ENCODE assay signal across 12 cellular contexts in the genomic region with DNA sequence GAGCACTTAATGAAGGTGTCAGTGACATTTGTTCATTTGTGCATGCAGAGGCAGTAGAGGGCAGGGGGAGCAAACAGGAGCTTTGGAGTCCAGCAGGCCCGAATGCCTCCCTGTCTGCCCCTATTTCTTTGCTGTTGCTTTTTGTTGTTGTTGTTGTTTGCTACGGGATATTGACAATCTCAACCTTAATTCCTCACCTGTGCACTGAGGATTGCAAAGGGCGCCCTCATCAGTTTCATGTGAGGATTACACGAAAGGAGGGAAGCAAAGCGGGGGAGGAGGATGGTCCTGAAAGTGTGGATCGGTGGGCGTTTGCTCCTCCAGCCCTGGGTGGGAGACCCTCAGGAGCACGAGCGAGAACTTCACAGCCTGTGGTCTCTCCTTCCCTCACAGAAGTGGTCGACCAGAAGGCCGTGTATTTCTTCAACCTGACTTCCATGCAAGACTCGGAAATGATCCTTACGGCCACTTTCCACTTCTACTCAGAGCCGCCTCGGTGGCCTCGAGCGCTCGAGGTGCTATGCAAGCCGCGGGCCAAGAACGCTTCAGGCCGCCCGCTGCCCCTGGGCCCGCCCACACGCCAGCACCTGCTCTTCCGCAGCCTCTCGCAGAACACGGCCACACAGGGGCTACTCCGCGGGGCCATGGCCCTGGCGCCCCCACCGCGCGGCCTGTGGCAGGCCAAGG. TPM values are rescaled to one million over a fixed set of nuclear protein-coding genes. Genes with fewer than 3 reads are reported as not detected.
DNase-seq lines count a peak whose midpoint lies in the region; ATAC-seq and TF ChIP-seq lines count a peak whose summit lies in the region.
"Had no signal": no experiment of that assay in that cellular context is flagged by ENCODE, and none has a peak within 500 bp of the region (broad histone marks: within the 10 kb centered on the region; RNA-seq: fewer than 3 reads in every experiment).

No MANE protein-coding gene starts in this region.

- H3K79me1 ChIP-seq in mesendoderm (ENCODE audit: low read length), result no peaks in the 10 kb centered on the region

- H3K4me1 Mint-ChIP-seq in CD4-positive, alpha-beta memory T cell, result peaks cover 21 to 51% (median 35%) of the 10 kb centered on the region in 4 donors
- peaks cover 19% of the 10 kb centered on the region for H3K4me1 Mint-ChIP-seq in T-helper 2 cell treated with Interferon-gamma antibody and Interleukin-4, amounts not matched to agents 5 μg/mL and 100 μg/mL, for 36 hours (ENCODE audit: low read depth)

- H4K5ac ChIP-seq in mesendoderm (ENCODE audit: low read length), result no peak overlapping the region

- H3K4me3 Mint-ChIP-seq in CD4-positive, alpha-beta memory T cell, result peak overlapping the region in 1 of 8 donors; percentile 23
- no peak overlapping the region for H3K4me3 Mint-ChIP-seq in T-helper 2 cell treated with Interferon-gamma antibody and Interleukin-4, amounts not matched to agents 5 μg/mL and 100 μg/mL, for 36 hours

- intact Hi-C loops in CD4-positive, alpha-beta memory T cell (cut with micrococcal nuclease), result loop anchor here (2.0 kb wide), 1 partner anchor 49 kb away; no protein-coding TSS in a partner anchor
- intact Hi-C loops in ascending aorta (cut with DNase I), result no loop called here

- no peak for TF ChIP-seq EP300 in upper lobe of left lung (IDR thresholded peaks at IDR 0.05)

- H3K27ac Mint-ChIP-seq in CD4-positive, alpha-beta memory T cell, result peak overlapping the region in 4 of 7 donors; percentile 2 to 66 (median 30)
- H3K27ac Mint-ChIP-seq in T-helper 2 cell treated with Interferon-gamma antibody and Interleukin-4, amounts not matched to agents 5 μg/mL and 100 μg/mL, for 36 hours, result no peak overlapping the region

- TF ChIP-seq POLR2A in upper lobe of left lung (IDR thresholded peaks at IDR 0.05), result no peak

- no peaks in the 10 kb centered on the region for H3F3A ChIP-seq in GM23248 (ENCODE audit: insufficient read depth)

- H3K9ac ChIP-seq in GM23248 (no peak overlapping the region), mesendoderm (ENCODE audit: low read length) (no peak overlapping the region)
- H3K9ac ChIP-seq: parathyroid adenoma had no signal

- H3K36me3 Mint-ChIP-seq in CD4-positive, alpha-beta memory T cell, result no peaks in the 10 kb centered on the region
- H3K36me3 Mint-ChIP-seq in T-helper 2 cell treated with Interferon-gamma antibody and Interleukin-4, amounts not matched to agents 5 μg/mL and 100 μg/mL, for 36 hours (ENCODE audit: low read depth), result no peaks in the 10 kb centered on the region

- DNase-seq in CD4-positive, alpha-beta memory T cell, result no peak
- DNase-seq in GM23248 (peak; percentile 29), ascending aorta (ENCODE audit: low spot score in 2 of 2) (no peak), mesendoderm (peak; percentile 37), upper lobe of left lung (no peak), NCI-H345 treated with DMSO at 0.1 percent for 48 hours (lab: John Stamatoyannopoulos, UW; ENCODE audit: unreplicated experiment) (no peak)
- DNase-seq in T-helper 2 cell treated with Interferon-gamma antibody and Interleukin-4, amounts not matched to agents 5 μg/mL and 100 μg/mL, for 36 hours (ENCODE audit: low spot score), result no peak
- DNase-seq: amniotic stem cell, GOT3, hypothalamus, NCI-H526 treated with DMSO at 0.1 percent for 48 hours had no signal

- in situ Hi-C loops in GM23248 (cut with MboI), result loop anchor here (10.0 kb wide), 1 partner anchor 255 kb away; no protein-coding TSS in a partner anchor

- no peaks in the 10 kb centered on the region for H3K9me3 Mint-ChIP-seq in CD4-positive, alpha-beta memory T cell
- H3K9me3 Mint-ChIP-seq in T-helper 2 cell treated with Interferon-gamma antibody and Interleukin-4, amounts not matched to agents 5 μg/mL and 100 μg/mL, for 36 hours, result no peaks in the 10 kb centered on the region

- TF ChIP-seq CTCF in ascending aorta (IDR thresholded peaks at IDR 0.05), result peak in 2 of 3 experiments; percentile 13 to 32
- TF ChIP-seq CTCF in upper lobe of left lung (IDR thresholded peaks at IDR 0.05), result peak in 2 of 6 experiments; percentile 17 to 26

- no peaks in the 10 kb centered on the region for H4K20me1 ChIP-seq in GM23248 (ENCODE audit: insufficient read depth)

- CTCF ChIA-PET in CD4-positive, alpha-beta memory T cell (lab: Charles Lee; ENCODE audit: partially characterized antibody), result interaction anchor here (7.7 kb wide), 1 partner anchor 263 kb away, joined by 244 read pairs; no protein-coding TSS in a partner anchor

- H3K4me3 ChIP-seq in CD4-positive, alpha-beta memory T cell (ENCODE audit: low read length in 2 of 2), result no peak overlapping the region
- no peak overlapping the region for H3K4me3 ChIP-seq in GM23248
- H3K4me3 ChIP-seq in ascending aorta, result no peak overlapping the region
- H3K4me3 ChIP-seq in mesendoderm (ENCODE audit: low read length), result no peak overlapping the region
- H3K4me3 ChIP-seq in upper lobe of left lung, result no peak overlapping the region

- H3K56ac ChIP-seq in mesendoderm (ENCODE audit: low read length), result no peak overlapping the region

- no peak overlapping the region for H3K18ac ChIP-seq in mesendoderm (ENCODE audit: low read length)

- H3K4me2 ChIP-seq in GM23248 (ENCODE audit: unreplicated experiment) (no peak overlapping the region), mesendoderm (ENCODE audit: low read length) (no peak overlapping the region)

- H3K79me2 ChIP-seq in GM23248 (ENCODE audit: insufficient read depth) (no peaks in the 10 kb centered on the region), mesendoderm (ENCODE audit: control insufficient read depth, insufficient read depth, low read length) (no peaks in the 10 kb centered on the region)
- H3K79me2 ChIP-seq: parathyroid adenoma had no signal

- H3K9me3 ChIP-seq in CD4-positive, alpha-beta memory T cell (ENCODE audit: control insufficient read depth in 1 of 2, low read length in 2 of 2), result no peaks in the 10 kb centered on the region
- no peaks in the 10 kb centered on the region for H3K9me3 ChIP-seq in GM23248 (ENCODE audit: low read depth)
- H3K9me3 ChIP-seq in ascending aorta, result no peaks in the 10 kb centered on the region
- H3K9me3 ChIP-seq in upper lobe of left lung, result no peaks in the 10 kb centered on the region

- H3K4ac ChIP-seq in mesendoderm (ENCODE audit: low read depth, low read length), result no peak overlapping the region

- H3K4me1 ChIP-seq in CD4-positive, alpha-beta memory T cell (ENCODE audit: insufficient read depth, low read length), result peaks cover 32% of the 10 kb centered on the region
- H3K4me1 ChIP-seq in GM23248 (ENCODE audit: insufficient read depth) (no peaks in the 10 kb centered on the region), ascending aorta (peaks cover 2% of the 10 kb centered on the region in 2 donors), mesendoderm (ENCODE audit: control insufficient read depth, low read depth, low read length) (no peaks in the 10 kb centered on the region), upper lobe of left lung (no peaks in the 10 kb centered on the region)
- H3K4me1 ChIP-seq: parathyroid adenoma had no signal

- no peak overlapping the region for H2BK120ac ChIP-seq in mesendoderm (ENCODE audit: low read depth, low read length)

- no peak overlapping the region for H3K27ac ChIP-seq in CD4-positive, alpha-beta memory T cell (ENCODE audit: low read depth, low read length)
- H3K27ac ChIP-seq in GM23248 (no peak overlapping the region), ascending aorta (no peak overlapping the region), mesendoderm (ENCODE audit: low read depth, low read length) (no peak overlapping the region), upper lobe of left lung (no peak overlapping the region)
- H3K27ac ChIP-seq: parathyroid adenoma had no signal

- no peak for ATAC-seq in upper lobe of left lung (ENCODE audit: low FRiP score in 2 of 2)

- WGBS in GM23248 (ENCODE audit: low coverage in 1 of 2, low lambda C conversion rate in 2 of 2, missing lambda C conversion rate in 2 of 2), 2 experiments, result 67 to 73% methylated on average over 19 to 34 of the region's 34 CpGs
- no CpG with 5 or more reads among the region's 34 CpGs for WGBS in mesendoderm (ENCODE audit: extremely low coverage, insufficient coverage, low lambda C conversion rate)
- 85 to 87% methylated on average over 34 of the region's 34 CpGs for WGBS in upper lobe of left lung, 2 donors

- H3K36me3 ChIP-seq in CD4-positive, alpha-beta memory T cell (ENCODE audit: insufficient read depth, low read length), result no peaks in the 10 kb centered on the region
- H3K36me3 ChIP-seq in GM23248 (ENCODE audit: low read depth), result no peaks in the 10 kb centered on the region
- no peaks in the 10 kb centered on the region for H3K36me3 ChIP-seq in ascending aorta
- no peaks in the 10 kb centered on the region for H3K36me3 ChIP-seq in mesendoderm (ENCODE audit: control insufficient read depth, insufficient read depth, low read length)
- H3K36me3 ChIP-seq in upper lobe of left lung, result no peaks in the 10 kb centered on the region

- H2BK15ac ChIP-seq in mesendoderm (replicated peaks; ENCODE audit: low read depth), result no peak overlapping the region

- H3K9me2 ChIP-seq in GM23248 (ENCODE audit: insufficient read depth), result no peaks in the 10 kb centered on the region

- H2BK5ac ChIP-seq in mesendoderm (ENCODE audit: low read length), result no peak overlapping the region

- H3K27me3 Mint-ChIP-seq in CD4-positive, alpha-beta memory T cell, result no peaks in the 10 kb centered on the region
- H3K27me3 Mint-ChIP-seq in T-helper 2 cell treated with Interferon-gamma antibody and Interleukin-4, amounts not matched to agents 5 μg/mL and 100 μg/mL, for 36 hours (ENCODE audit: low read depth), result no peaks in the 10 kb centered on the region

- no peak overlapping the region for H2AFZ ChIP-seq in GM23248
- H2AFZ ChIP-seq: parathyroid adenoma had no signal

- no peaks in the 10 kb centered on the region for H3K27me3 ChIP-seq in CD4-positive, alpha-beta memory T cell (ENCODE audit: insufficient read depth, low read length)
- H3K27me3 ChIP-seq in GM23248 (replicated peaks; ENCODE audit: insufficient read depth) (peaks cover 15% of the 10 kb centered on the region), ascending aorta (no peaks in the 10 kb centered on the region), mesendoderm (ENCODE audit: insufficient read depth, low read length, poor library complexity) (no peaks in the 10 kb centered on the region), upper lobe of left lung (no peaks in the 10 kb centered on the region)

- H4K8ac ChIP-seq in mesendoderm (ENCODE audit: low read depth, low read length), result no peak overlapping the region

- no peak overlapping the region for H2AK5ac ChIP-seq in mesendoderm (ENCODE audit: low read length)

- no peak overlapping the region for H3K23ac ChIP-seq in mesendoderm (ENCODE audit: low read length)

- POLR2A ChIA-PET in CD4-positive, alpha-beta memory T cell (lab: Charles Lee; ENCODE audit: partially characterized antibody), result interaction anchor here (4.1 kb wide), 1 partner anchor 261 kb away, joined by 39 read pairs; no protein-coding TSS in a partner anchor

RNA-seq across cellular contexts. Expression of a gene that starts 9.5 kb away (rescaled TPM):
- 1 to 10 TPM in 1 of 2 experiments, under 1 TPM in 1; 0.81 to 1.3 TPM for total RNA-seq in CD4-positive, alpha-beta memory T cell
- polyA plus RNA-seq in CD4-positive, alpha-beta memory T cell, result under 1 TPM; 0.19 to 0.75 TPM
- 0.22 TPM in 1 of 2 replicates, not detected in the other for total RNA-seq in GM23248 (2014; rRNA removed; shearing (Covaris generic))
- 0.08 TPM in 1 of 2 replicates, not detected in the other for polyA plus RNA-seq in GM23248 (2016; fragmentation: Nextera tagmentation; extraction: Ambion mirVana)
- total RNA-seq in ascending aorta (1.2 TPM), upper lobe of left lung (10 to 100 TPM in 2 of 6 donors, 1 to 10 TPM in 4; 1.8 to 23.4 (median 7.8) TPM)
- polyA plus RNA-seq in mesendoderm (2013, experiment 1 of 2), result 0.08 TPM
- polyA plus RNA-seq in mesendoderm (2013, experiment 2 of 2), result 0.17 TPM

RNA-seq across cellular contexts. Expression of a gene that starts 12.7 kb away (rescaled TPM):
- not detected for total RNA-seq in CD4-positive, alpha-beta memory T cell
- polyA plus RNA-seq in CD4-positive, alpha-beta memory T cell, result not detected
- not detected in 2 replicates for total RNA-seq in GM23248 (2014; rRNA removed; shearing (Covaris generic))
- not detected in 2 replicates for polyA plus RNA-seq in GM23248 (2016; fragmentation: Nextera tagmentation; extraction: Ambion mirVana)
- total RNA-seq in ascending aorta (0.21 TPM), upper lobe of left lung (not detected)
- polyA plus RNA-seq in mesendoderm (2013, experiment 1 of 2), result not detected
- not detected for polyA plus RNA-seq in mesendoderm (2013, experiment 2 of 2)

RNA-seq across cellular contexts. Expression of a gene that starts 38.6 kb away (rescaled TPM):
- total RNA-seq in CD4-positive, alpha-beta memory T cell, result not detected
- not detected for polyA plus RNA-seq in CD4-positive, alpha-beta memory T cell
- not detected in 2 replicates for total RNA-seq in GM23248 (2014; rRNA removed; shearing (Covaris generic))
- not detected in 2 replicates for polyA plus RNA-seq in GM23248 (2016; fragmentation: Nextera tagmentation; extraction: Ambion mirVana)
- total RNA-seq in ascending aorta, result not detected
- not detected for polyA plus RNA-seq in mesendoderm (2013, experiment 1 of 2)
- polyA plus RNA-seq in mesendoderm (2013, experiment 2 of 2), result not detected
- not detected for total RNA-seq in upper lobe of left lung

Comparison
In these comparisons a context has a peak if more than half of its experiments do, and no peak if none do; other contexts are left out.
1. DNase-seq: peak in GM23248 (single experiment) and mesendoderm (single experiment); none in CD4-positive, alpha-beta memory T cell (0 of 5), ascending aorta (0 of 2), T-helper 2 cell treated with Interferon-gamma antibody and Interleukin-4, amounts not matched to agents 5 μg/mL and 100 μg/mL, for 36 hours (single experiment), upper lobe of left lung (0 of 2) and NCI-H345 treated with DMSO at 0.1 percent for 48 hours (single experiment).